ENCODE assay signal across 33 cellular contexts in genomic region chr12:112946236-112947000, GRCh38. TPM values are rescaled to one million over a fixed set of nuclear protein-coding genes. Genes with fewer than 3 reads are reported as not detected.
"Had no signal": no experiment of that assay in that cellular context is flagged by ENCODE, and none has a peak within 500 bp of the region (broad histone marks: within the 10 kb centered on the region; RNA-seq: fewer than 3 reads in every experiment).

No MANE protein-coding gene starts in this region.

- H3K4me3 ChIP-seq: adrenal gland, body of pancreas, breast epithelium, MG63, Peyer's patch, SJSA1 had no signal

- H3K27me3 ChIP-seq: adrenal gland, body of pancreas, breast epithelium, MG63, Peyer's patch, SJSA1 had no signal

- H3K4me1 ChIP-seq: adrenal gland, body of pancreas, breast epithelium, Peyer's patch, SJSA1 had no signal

- FAIRE-seq: astrocyte had no signal

- ATAC-seq: activated naive CD4-positive, alpha-beta T cell treated with anti-CD3 and anti-CD28 coated beads, Interleukin-2, amount 50 U/mL, for 72 hours; body of pancreas; SK-N-SH treated with all-trans-retinoic acid at 6 μM for 48 hours; T-cell had no signal

- H3K4me3 Mint-ChIP-seq: activated B cell treated with CpG ODN at 0.5 μM for 24 hours; activated CD4-positive, alpha-beta memory T cell treated with anti-CD3 and anti-CD28 coated beads, Interleukin-2, amount 10 ng/mL, durations not matched to agents 7 days and 5 days; activated naive CD4-positive, alpha-beta T cell treated with anti-CD3 and anti-CD28 coated beads for 36 hours; activated T-cell treated with anti-CD3 and anti-CD28 coated beads, Interleukin-2, amount 50 U/mL, for 24 hours; T-cell had no signal

- H3K4me1 Mint-ChIP-seq: activated B cell treated with CpG ODN at 0.5 μM for 24 hours had no signal

- H3K27ac Mint-ChIP-seq: activated B cell treated with CpG ODN at 0.5 μM for 24 hours; activated CD4-positive, alpha-beta memory T cell treated with anti-CD3 and anti-CD28 coated beads, Interleukin-2, amount 10 ng/mL, durations not matched to agents 7 days and 5 days; activated naive CD4-positive, alpha-beta T cell treated with anti-CD3 and anti-CD28 coated beads for 36 hours; activated T-cell treated with anti-CD3 and anti-CD28 coated beads, Interleukin-2, amount 50 U/mL, for 24 hours; T-cell had no signal

- H3K27me3 Mint-ChIP-seq: activated B cell treated with CpG ODN at 0.5 μM for 24 hours; activated CD4-positive, alpha-beta memory T cell treated with anti-CD3 and anti-CD28 coated beads, Interleukin-2, amount 10 ng/mL, durations not matched to agents 7 days and 5 days; activated T-cell treated with anti-CD3 and anti-CD28 coated beads, Interleukin-2, amount 50 U/mL, for 24 hours; T-cell had no signal

- H3K36me3 ChIP-seq: breast epithelium had no signal

- DNase-seq: activated B cell treated with CpG ODN at 0.5 μM for 24 hours; activated CD4-positive, alpha-beta memory T cell treated with anti-CD3 and anti-CD28 coated beads, Interleukin-2, amount 10 ng/mL, durations not matched to agents 7 days and 5 days; activated CD4-positive, alpha-beta T cell treated with anti-CD3 and anti-CD28 coated beads for 4 hours; activated CD4-positive, CD25-positive, alpha-beta regulatory T cell treated with anti-CD3 and anti-CD28 coated beads, Interleukin-2, amount 50 U/mL, for 72 hours; activated gamma-delta T cell treated with Interleukin-2 at 50 U/mL for 16 hours; activated naive CD4-positive, alpha-beta T cell treated with anti-CD3 and anti-CD28 coated beads for 36 hours; activated T-cell treated with anti-CD3 and anti-CD28 coated beads, Interleukin-2, amount 50 U/mL, for 24 hours; body of pancreas; cerebellar nuclear complex; Kasumi-1; KG1; MG63; NCI-H1048; NCI-H1105 treated with DMSO at 0.1 percent for 48 hours; NCI-H1436; NCI-H1694; NCI-H1930; NCI-H2081 treated with DMSO at 0.1 percent for 48 hours; NCI-H345; NCI-H510A treated with DMSO at 0.1 percent for 48 hours; RPMI8226; SHP77 treated with DMSO at 0.1 percent for 48 hours; T-cell; T-helper 2 cell; T-helper 9 cell had no signal

- H3K27ac ChIP-seq: adrenal gland, body of pancreas, breast epithelium, Peyer's patch, SJSA1, VCaP had no signal

- H3K9me3 Mint-ChIP-seq: activated B cell treated with CpG ODN at 0.5 μM for 24 hours; activated CD4-positive, alpha-beta memory T cell treated with anti-CD3 and anti-CD28 coated beads, Interleukin-2, amount 10 ng/mL, durations not matched to agents 7 days and 5 days; activated naive CD4-positive, alpha-beta T cell treated with anti-CD3 and anti-CD28 coated beads for 36 hours; activated naive CD4-positive, alpha-beta T cell treated with anti-CD3 and anti-CD28 coated beads, Interleukin-2, amount 50 U/mL, for 72 hours; activated T-cell treated with anti-CD3 and anti-CD28 coated beads, Interleukin-2, amount 50 U/mL, for 24 hours had no signal

- H3K9me3 ChIP-seq: adrenal gland, body of pancreas, breast epithelium, MG63, Peyer's patch, SJSA1 had no signal

RNA-seq across cellular contexts. Expression of gene OAS1, which starts 39.7 kb away (rescaled TPM):
- total RNA-seq: SJSA1 had no signal
